In the genomic region with DNA sequence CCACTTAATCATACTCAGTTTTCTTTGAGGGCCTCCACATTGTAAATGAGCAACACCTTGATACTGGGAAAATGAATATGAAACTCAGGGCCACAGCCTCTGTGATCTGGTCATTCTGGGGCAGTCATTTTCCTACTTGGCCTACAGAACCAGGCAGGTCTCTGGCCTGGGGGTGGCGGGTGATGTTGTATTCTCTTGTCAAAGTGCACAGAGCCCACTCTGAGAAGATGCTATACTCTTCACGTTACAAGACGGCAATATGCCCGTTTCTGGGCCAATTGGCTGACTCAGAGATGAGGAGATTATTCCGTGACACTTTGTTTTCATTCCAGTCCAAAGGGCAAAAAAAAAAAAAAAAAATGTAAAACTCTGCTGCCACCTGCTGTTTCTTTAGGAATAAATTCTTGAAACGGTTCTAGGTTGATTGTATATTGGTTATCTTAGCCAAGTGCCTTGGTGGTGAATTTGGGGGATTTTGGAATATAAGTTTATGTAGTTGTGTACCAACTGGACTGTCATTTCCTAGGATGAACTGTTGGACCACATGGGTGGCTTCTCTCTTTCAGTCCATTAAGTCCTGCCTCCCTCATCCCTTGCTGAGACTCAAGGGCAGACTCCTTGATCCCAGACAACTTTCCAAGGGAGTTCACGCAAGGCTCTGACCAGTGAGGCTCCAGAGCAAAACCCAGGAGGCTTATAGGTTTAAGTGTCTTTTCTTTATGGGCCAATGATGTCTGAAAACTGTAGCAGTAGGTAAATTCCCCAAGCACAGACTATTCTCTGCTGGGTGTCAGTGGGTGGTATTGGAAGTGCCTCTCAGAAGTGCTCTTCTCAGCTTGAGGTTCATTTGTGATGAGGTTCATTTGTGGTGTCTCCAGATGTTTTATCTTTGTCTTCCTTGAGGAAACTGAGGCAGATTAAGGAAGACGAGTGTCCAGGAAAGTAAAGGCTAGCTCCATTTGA, we compare ENCODE assay signal across 8 cellular contexts. TPM values are rescaled to one million over a fixed set of nuclear protein-coding genes. Genes with fewer than 3 reads are reported as not detected.
DNase-seq lines count a peak whose midpoint lies in the region; ATAC-seq and TF ChIP-seq lines count a peak whose summit lies in the region.

No MANE protein-coding gene starts in this region.

- H3K4me1 ChIP-seq in CD4-positive, alpha-beta memory T cell (ENCODE audit: insufficient read depth, low read length), result peaks cover 5% of the 10 kb centered on the region
- H3K4me1 ChIP-seq in muscle layer of colon (ENCODE audit: insufficient read depth, low read length) (peaks cover 80% of the 10 kb centered on the region), upper lobe of left lung (peaks cover 21 to 42% (median 35%) of the 10 kb centered on the region in 4 donors)

- no peaks in the 10 kb centered on the region for H3K36me3 Mint-ChIP-seq in CD4-positive, alpha-beta memory T cell
- H3K36me3 Mint-ChIP-seq in endothelial cell (ENCODE audit: low read depth, unreplicated experiment), result no peaks in the 10 kb centered on the region

- POLR2A ChIA-PET in CD4-positive, alpha-beta memory T cell (lab: Charles Lee; ENCODE audit: partially characterized antibody), result no interaction called here

- CTCF ChIA-PET in CD4-positive, alpha-beta memory T cell (lab: Charles Lee; ENCODE audit: partially characterized antibody), result interaction anchor here (1.0 to 8.2 kb wide), 13 partner anchors 12 to 788 kb away, joined by 3 to 82 read pairs (median 5); a partner anchor contains a TSS

- ATAC-seq in GM21737 (IDR thresholded peaks at IDR 0.05; ENCODE audit: unreplicated experiment), result peak; percentile 50
- peak; percentile 35 to 68 for ATAC-seq in upper lobe of left lung (ENCODE audit: low FRiP score in 2 of 2)
- ATAC-seq in GM21390 (IDR thresholded peaks at IDR 0.05; ENCODE audit: unreplicated experiment), result no peak

- no peak overlapping the region for H3K4me3 ChIP-seq in CD4-positive, alpha-beta memory T cell (ENCODE audit: low read length in 2 of 2)
- H3K4me3 ChIP-seq in muscle layer of colon (ENCODE audit: low read depth in 1 of 2, low read length in 2 of 2), result no peak overlapping the region
- H3K4me3 ChIP-seq in upper lobe of left lung, result no peak overlapping the region

- H3K27me3 Mint-ChIP-seq in CD4-positive, alpha-beta memory T cell, result peaks cover 8 to 15% of the 10 kb centered on the region in 2 donors
- no peaks in the 10 kb centered on the region for H3K27me3 Mint-ChIP-seq in endothelial cell (ENCODE audit: unreplicated experiment)

- peaks cover 4% of the 10 kb centered on the region for H3K27me3 ChIP-seq in CD4-positive, alpha-beta memory T cell (ENCODE audit: insufficient read depth, low read length)
- H3K27me3 ChIP-seq in muscle layer of colon (ENCODE audit: control insufficient read depth in 1 of 2, insufficient read depth in 2 of 2, low read length in 2 of 2) (no peaks in the 10 kb centered on the region), upper lobe of left lung (no peaks in the 10 kb centered on the region)

- TF ChIP-seq POLR2A in upper lobe of left lung (IDR thresholded peaks at IDR 0.05), result no peak

- intact Hi-C loops in CD4-positive, alpha-beta memory T cell (cut with micrococcal nuclease), result loop anchor here (1.0 to 5.0 kb wide), 7 partner anchors 16 to 788 kb away; no protein-coding TSS in a partner anchor

- peak; percentile 48 to 81 (median 50) for DNase-seq in CD4-positive, alpha-beta memory T cell
- DNase-seq in NCI-H345 (lab: John Stamatoyannopoulos, UW) (peak; percentile 59), endothelial cell (ENCODE audit: low spot score) (peak; percentile 10), upper lobe of left lung (no peak)
- peak; percentile 37 to 44 for DNase-seq in activated CD4-positive, alpha-beta T cell treated with anti-CD3 and anti-CD28 coated beads, Interleukin-2, amount 50 U/mL, for 4 hours

- peaks cover 0 to 2% (median under 1%) of the 10 kb centered on the region in 4 donors for H3K4me1 Mint-ChIP-seq in CD4-positive, alpha-beta memory T cell
- peaks cover 22% of the 10 kb centered on the region for H3K4me1 Mint-ChIP-seq in endothelial cell (ENCODE audit: unreplicated experiment)

- no peaks in the 10 kb centered on the region for H3K9me3 ChIP-seq in CD4-positive, alpha-beta memory T cell (ENCODE audit: control insufficient read depth in 1 of 2, low read length in 2 of 2)
- H3K9me3 ChIP-seq in muscle layer of colon (ENCODE audit: low read length), result no peaks in the 10 kb centered on the region
- no peaks in the 10 kb centered on the region for H3K9me3 ChIP-seq in upper lobe of left lung

- 23 to 29% methylated on average over 7 to 8 of the region's 8 CpGs for WGBS in upper lobe of left lung, 2 donors

- no peak for TF ChIP-seq EP300 in upper lobe of left lung (IDR thresholded peaks at IDR 0.05)

- peak; percentile 57 for TF ChIP-seq CTCF in endothelial cell (IDR thresholded peaks at IDR 0.05; ENCODE audit: unreplicated experiment)
- peak in 5 of 6 experiments; percentile 34 to 64 (median 61) for TF ChIP-seq CTCF in upper lobe of left lung (IDR thresholded peaks at IDR 0.05)

- peak overlapping the region in 3 of 7 donors; percentile 46 to 76 (median 64) for H3K27ac Mint-ChIP-seq in CD4-positive, alpha-beta memory T cell
- H3K27ac Mint-ChIP-seq in endothelial cell (ENCODE audit: unreplicated experiment), result no peak overlapping the region

- no peaks in the 10 kb centered on the region for H3K36me3 ChIP-seq in CD4-positive, alpha-beta memory T cell (ENCODE audit: insufficient read depth, low read length)
- no peaks in the 10 kb centered on the region for H3K36me3 ChIP-seq in muscle layer of colon (ENCODE audit: insufficient read depth, low read length)
- H3K36me3 ChIP-seq in upper lobe of left lung, result no peaks in the 10 kb centered on the region

- no peaks in the 10 kb centered on the region for H3K9me3 Mint-ChIP-seq in CD4-positive, alpha-beta memory T cell
- no peaks in the 10 kb centered on the region for H3K9me3 Mint-ChIP-seq in endothelial cell (ENCODE audit: unreplicated experiment)

- no peak overlapping the region for H3K9ac ChIP-seq in muscle layer of colon (ENCODE audit: low read length)

- no peak overlapping the region for H3K27ac ChIP-seq in CD4-positive, alpha-beta memory T cell (ENCODE audit: low read depth, low read length)
- peak overlapping the region; percentile 62 for H3K27ac ChIP-seq in muscle layer of colon (ENCODE audit: low read depth, low read length)
- peak overlapping the region in 2 of 4 donors; percentile 18 to 66 for H3K27ac ChIP-seq in upper lobe of left lung

- peak overlapping the region in 2 of 8 donors; percentile 3 to 18 for H3K4me3 Mint-ChIP-seq in CD4-positive, alpha-beta memory T cell
- H3K4me3 Mint-ChIP-seq in endothelial cell (ENCODE audit: unreplicated experiment), result no peak overlapping the region

RNA-seq across cellular contexts. Expression of a gene that starts 18.2 kb away (rescaled TPM):
- under 1 TPM; 0.49 to 0.53 TPM for total RNA-seq in CD4-positive, alpha-beta memory T cell
- polyA plus RNA-seq in CD4-positive, alpha-beta memory T cell, result under 1 TPM in 1 of 2 donors, not detected in 1; 0.31 TPM
- total RNA-seq in endothelial cell (ENCODE audit: unreplicated experiment) (78.3 TPM), upper lobe of left lung (10 to 100 TPM; 20.4 to 54.3 (median 46.9) TPM)

RNA-seq across cellular contexts. Expression of a gene that starts 29.1 kb away (rescaled TPM):
- total RNA-seq in CD4-positive, alpha-beta memory T cell, result 10 to 100 TPM; 13.8 to 15.4 TPM
- 1 to 10 TPM in 1 of 2 donors, under 1 TPM in 1; 0.50 to 6.7 TPM for polyA plus RNA-seq in CD4-positive, alpha-beta memory T cell
- total RNA-seq in endothelial cell (ENCODE audit: unreplicated experiment), result 40.8 TPM
- total RNA-seq in upper lobe of left lung, result 10 to 100 TPM; 22.2 to 54.5 (median 41.2) TPM

Comparison
In these comparisons a context has a peak if more than half of its experiments do, and no peak if none do; other contexts are left out.
1. DNase-seq: peak in CD4-positive, alpha-beta memory T cell (5 of 5), NCI-H345 (single experiment), activated CD4-positive, alpha-beta T cell treated with anti-CD3 and anti-CD28 coated beads, Interleukin-2, amount 50 U/mL, for 4 hours (2 of 2) and endothelial cell (single experiment); none in upper lobe of left lung (0 of 2).
2. RNA of a gene that starts 18.2 kb away (total RNA-seq): 78.3 TPM in endothelial cell (single experiment) and 20.4 to 54.3 TPM in upper lobe of left lung; 0.49 to 0.53 TPM in CD4-positive, alpha-beta memory T cell; every median in the first group is over 10 times any median in the second.